ENCODE assay signal across 9 cellular contexts in genomic region chr11:12075822-12076821, GRCh38. TPM values are rescaled to one million over a fixed set of nuclear protein-coding genes. Genes with fewer than 3 reads are reported as not detected.
DNase-seq lines count a peak whose midpoint lies in the region; ATAC-seq and TF ChIP-seq lines count a peak whose summit lies in the region.
"Had no signal": no experiment of that assay in that cellular context is flagged by ENCODE, and none has a peak within 500 bp of the region (broad histone marks: within the 10 kb centered on the region; RNA-seq: fewer than 3 reads in every experiment).

No MANE protein-coding gene starts in this region.

- peaks cover 13% of the 10 kb centered on the region for H3K4me1 Mint-ChIP-seq in progenitor cell of endocrine pancreas (ENCODE audit: low read depth)

- H3K27ac Mint-ChIP-seq in progenitor cell of endocrine pancreas, result no peak overlapping the region

- H3K9me3 Mint-ChIP-seq in progenitor cell of endocrine pancreas (ENCODE audit: low read depth), result no peaks in the 10 kb centered on the region

- ATAC-seq in HG02973 (IDR thresholded peaks at IDR 0.05; ENCODE audit: unreplicated experiment) (no peak), HG03439 (IDR thresholded peaks at IDR 0.05; ENCODE audit: unreplicated experiment) (no peak)

- no peak overlapping the region for H3K4me3 Mint-ChIP-seq in progenitor cell of endocrine pancreas (ENCODE audit: low read depth)

- no peaks in the 10 kb centered on the region for H3K36me3 ChIP-seq in skeletal muscle tissue (ENCODE audit: control insufficient read depth in 3 of 3, insufficient read depth in 3 of 3, low read length in 3 of 3)

- DNase-seq in H4 (ENCODE audit: low spot score) (peak; percentile 89), hepatic stellate cell (ENCODE audit: low spot score) (peak; percentile 88), progenitor cell of endocrine pancreas (ENCODE audit: low spot score, unreplicated experiment) (no peak), middle frontal gyrus (ENCODE audit: extremely low spot score, low spot score) (no peak)
- DNase-seq: NCI-H1930 had no signal

- H3K4me1 ChIP-seq in skeletal muscle tissue (ENCODE audit: control insufficient read depth in 3 of 3, insufficient read depth in 3 of 3, low read length in 3 of 3), result peaks cover 13 to 24% (median 23%) of the 10 kb centered on the region in 3 donors

- H3K27me3 ChIP-seq in skeletal muscle tissue (ENCODE audit: control insufficient read depth in 3 of 3, insufficient read depth in 3 of 3, low read length in 3 of 3), result peaks cover 0 to 27% (median 0%) of the 10 kb centered on the region in 3 donors

- peaks cover 6% of the 10 kb centered on the region for H3K27me3 Mint-ChIP-seq in progenitor cell of endocrine pancreas

- no peaks in the 10 kb centered on the region for H3K9me3 ChIP-seq in skeletal muscle tissue (ENCODE audit: control insufficient read depth in 3 of 3, low read length in 3 of 3)

- TF ChIP-seq CTCF in progenitor cell of endocrine pancreas (IDR thresholded peaks at IDR 0.05; ENCODE audit: unreplicated experiment), result no peak

- no peak overlapping the region for H3K9ac ChIP-seq in skeletal muscle tissue (ENCODE audit: low read depth in 1 of 3, low read length in 3 of 3)

- H3K27ac ChIP-seq in angular gyrus (ENCODE audit: low read depth, low read length) (peak overlapping the region; percentile 24), skeletal muscle tissue (ENCODE audit: low read depth, low read length) (peak overlapping the region; percentile 54)

- peak overlapping the region in 1 of 3 donors; percentile 22 for H3K4me3 ChIP-seq in skeletal muscle tissue (ENCODE audit: low read length in 3 of 3)

- H3K36me3 Mint-ChIP-seq in progenitor cell of endocrine pancreas (ENCODE audit: insufficient read depth), result no peaks in the 10 kb centered on the region

RNA-seq across cellular contexts. Expression of gene MICAL2, which starts 34.3 kb away (rescaled TPM):
- 52.1 and 53.4 TPM in 2 replicates for total RNA-seq in H4 (2014; rRNA removed; shearing (Covaris generic))
- total RNA-seq in skeletal muscle tissue (35.5 TPM), progenitor cell of endocrine pancreas (8.3 and 10.0 TPM in 2 replicates)

Comparison
In these comparisons a context has a peak if more than half of its experiments do, and no peak if none do; other contexts are left out.
1. DNase-seq: peak in H4 (single experiment) and hepatic stellate cell (single experiment); none in progenitor cell of endocrine pancreas (single experiment) and middle frontal gyrus (single experiment).